Comparison of ENCODE assay signal across 19 cellular contexts in genomic region chr9:33461474-33461873, GRCh38. TPM values are rescaled to one million over a fixed set of nuclear protein-coding genes. Genes with fewer than 3 reads are reported as not detected.
"Had no signal": no experiment of that assay in that cellular context is flagged by ENCODE, and none has a peak within 500 bp of the region (broad histone marks: within the 10 kb centered on the region; RNA-seq: fewer than 3 reads in every experiment).

No MANE protein-coding gene starts in this region.

- H3K9me3 ChIP-seq: heart left ventricle, left ventricle myocardium inferior, psoas muscle, right lobe of liver, spleen had no signal

- H3K27me3 Mint-ChIP-seq: activated naive CD8-positive, alpha-beta T cell treated with anti-CD3 and anti-CD28 coated beads for 36 hours; memory B cell; stimulated activated naive B cell treated with anti-CD40 and anti-IgM and Interleukin-4, amounts not matched to agents 10 μg/mL and 1 μg/mL and 100 μg/mL, for 72 hours had no signal

- H3K4me1 ChIP-seq: heart left ventricle, left ventricle myocardium inferior, psoas muscle, right lobe of liver had no signal

- H3K4me3 Mint-ChIP-seq: activated naive CD8-positive, alpha-beta T cell treated with anti-CD3 and anti-CD28 coated beads for 36 hours; activated T-helper 1 cell treated with anti-CD3 and anti-CD28 coated beads, Interleukin-12 subunit alpha, Interleukin-12 subunit beta, Interleukin-2, Interleukin-4 antibody, amounts not matched to agents 30 ng/mL and 10 ng/mL and 1 ng/mL, durations not matched to agents 14 hours and 24 hours and 36 hours; memory B cell; stimulated activated naive B cell treated with anti-CD40 and anti-IgM and Interleukin-4, amounts not matched to agents 10 μg/mL and 1 μg/mL and 100 μg/mL, for 72 hours had no signal

- H3K27ac ChIP-seq: heart left ventricle, left ventricle myocardium inferior, psoas muscle, right lobe of liver, spleen had no signal

- ATAC-seq: heart left ventricle; psoas muscle; right lobe of liver; stimulated activated naive B cell treated with anti-CD40 and anti-IgM and Interleukin-4, amounts not matched to agents 10 μg/mL and 1 μg/mL and 100 μg/mL, for 72 hours had no signal

- DNase-seq: activated CD4-positive, alpha-beta T cell treated with anti-CD3 and anti-CD28 coated beads, Interleukin-2, amount 50 U/mL, for 1 hour; activated CD4-positive, CD25-positive, alpha-beta regulatory T cell; activated naive CD8-positive, alpha-beta T cell treated with anti-CD3 and anti-CD28 coated beads for 36 hours; anterior cingulate cortex; foreskin melanocyte; heart left ventricle; islet precursor cell; left ventricle myocardium inferior; psoas muscle; right lobe of liver; spleen; stimulated activated CD4-positive, alpha-beta T cell treated with anti-CD3 and anti-CD28 coated beads, Interleukin-1b, Interleukin-23, amount 100 ng/mL, for 48 hours; stimulated activated naive B cell treated with anti-CD40 and anti-IgM and Interleukin-4, amounts not matched to agents 10 μg/mL and 1 μg/mL and 100 μg/mL, for 72 hours; T-helper 2 cell; trophoblast cell had no signal

- H3K9me3 Mint-ChIP-seq: activated naive CD8-positive, alpha-beta T cell treated with anti-CD3 and anti-CD28 coated beads for 36 hours; activated T-helper 1 cell treated with anti-CD3 and anti-CD28 coated beads, Interleukin-12 subunit alpha, Interleukin-12 subunit beta, Interleukin-2, Interleukin-4 antibody, amounts not matched to agents 30 ng/mL and 10 ng/mL and 1 ng/mL, durations not matched to agents 14 hours and 24 hours and 36 hours; memory B cell; stimulated activated naive B cell treated with anti-CD40 and anti-IgM and Interleukin-4, amounts not matched to agents 10 μg/mL and 1 μg/mL and 100 μg/mL, for 72 hours had no signal

- H3K27ac Mint-ChIP-seq: activated naive CD8-positive, alpha-beta T cell treated with anti-CD3 and anti-CD28 coated beads for 36 hours; activated T-helper 1 cell treated with anti-CD3 and anti-CD28 coated beads, Interleukin-12 subunit alpha, Interleukin-12 subunit beta, Interleukin-2, Interleukin-4 antibody, amounts not matched to agents 30 ng/mL and 10 ng/mL and 1 ng/mL, durations not matched to agents 14 hours and 24 hours and 36 hours had no signal

- H3K4me3 ChIP-seq: heart left ventricle, left ventricle myocardium inferior, psoas muscle, right lobe of liver, spleen had no signal

RNA-seq across cellular contexts. Expression of gene AQP7, which starts 59.1 kb away (rescaled TPM):
- total RNA-seq: activated naive CD8-positive, alpha-beta T cell treated with anti-CD3 and anti-CD28 coated beads for 36 hours; activated T-helper 1 cell treated with anti-CD3 and anti-CD28 coated beads, Interleukin-12 subunit alpha, Interleukin-12 subunit beta, Interleukin-2, Interleukin-4 antibody, amounts not matched to agents 30 ng/mL and 10 ng/mL and 1 ng/mL, durations not matched to agents 14 hours and 24 hours and 36 hours; dermis microvascular lymphatic vessel endothelial cell; osteoblast had no signal
